8 cellular contexts compared by ENCODE assay signal in genomic region chr2:212539145-212539880, GRCh38. TPM values are rescaled to one million over a fixed set of nuclear protein-coding genes. Genes with fewer than 3 reads are reported as not detected.
DNase-seq lines count a peak whose midpoint lies in the region; ATAC-seq and TF ChIP-seq lines count a peak whose summit lies in the region.

No MANE protein-coding gene starts in this region.

- no peak for TF ChIP-seq EP300 in transverse colon (IDR thresholded peaks at IDR 0.05; ENCODE audit: low read depth)

- H3K27ac ChIP-seq in dorsolateral prefrontal cortex (peak overlapping the region in 51 of 59 donors; percentile 10 to 88 (median 73)), transverse colon (no peak overlapping the region)

- H3K4me3 Mint-ChIP-seq in memory B cell: peak overlapping the region; percentile 51

- peak overlapping the region; percentile 39 to 89 (median 75) for H3K4me3 ChIP-seq in dorsolateral prefrontal cortex
- H3K4me3 ChIP-seq in transverse colon: peak overlapping the region in 3 of 4 donors; percentile 39 to 55 (median 46)

- H3K36me3 Mint-ChIP-seq in memory B cell: no peaks in the 10 kb centered on the region

- H3K9me3 Mint-ChIP-seq in memory B cell: peaks cover 1% of the 10 kb centered on the region

- WGBS in transverse colon (ENCODE audit: low coverage in 1 of 2), 2 donors: 37 to 50% methylated on average over 9 to 22 of the region's 22 CpGs

- H3K27me3 ChIP-seq in dorsolateral prefrontal cortex (peaks cover 0 to 33% (median 8%) of the 10 kb centered on the region in 45 donors), transverse colon (peaks cover 64% of the 10 kb centered on the region)

- H3K36me3 ChIP-seq in transverse colon: no peaks in the 10 kb centered on the region

- H3K27me3 Mint-ChIP-seq in memory B cell: peaks cover 8% of the 10 kb centered on the region

- intact Hi-C loops in dorsolateral prefrontal cortex (cut with DNase I): loop anchor here (5.0 to 10.0 kb wide), 5 partner anchors 122 to 795 kb away; no protein-coding TSS in a partner anchor
- intact Hi-C loops in transverse colon (cut with DNase I; ENCODE audit: low total_unique reads): no loop called here

- no peak for TF ChIP-seq POLR2A in transverse colon (IDR thresholded peaks at IDR 0.05)

- H3K4me1 Mint-ChIP-seq in memory B cell: peaks cover 4% of the 10 kb centered on the region

- H3K4me1 ChIP-seq in transverse colon: peaks cover 2 to 28% (median 25%) of the 10 kb centered on the region in 4 donors

- TF ChIP-seq CTCF in dorsolateral prefrontal cortex (IDR thresholded peaks at IDR 0.05 in 54 of 56, conservative IDR thresholded peaks at IDR 0.05 in 2 of 56; ENCODE audit: low read depth in 1 of 56, partially characterized antibody in 56 of 56): peak in 1 of 56 donors; percentile 17
- no peak for TF ChIP-seq CTCF in transverse colon (IDR thresholded peaks at IDR 0.05)

- in situ Hi-C loops in transverse colon (cut with MboI; ENCODE audit: low pct_ligation_motif_present in 1 of 4, low pct_unique_long_range_greater_than_20kb in 1 of 4, low sequenced_read_pairs in 3 of 4): no loop called here

- no peak for ATAC-seq in memory B cell (ENCODE audit: low read depth)
- ATAC-seq in HG03520 (IDR thresholded peaks at IDR 0.05; ENCODE audit: unreplicated experiment): no peak
- no peak for ATAC-seq in GM21423 (IDR thresholded peaks at IDR 0.05; ENCODE audit: unreplicated experiment)

- H3K27ac Mint-ChIP-seq in memory B cell: no peak overlapping the region

- DNase-seq in ELF-1 (ENCODE audit: low read depth, low spot score) (peak; percentile 46), NCI-H345 treated with DMSO at 0.1 percent for 48 hours (lab: John Stamatoyannopoulos, UW; ENCODE audit: unreplicated experiment) (peak; percentile 34), dorsolateral prefrontal cortex (peak in 8 of 10 donors; percentile 45 to 80 (median 58)), memory B cell (ENCODE audit: low spot score in 2 of 2) (no peak), transverse colon (no peak), dedifferentiated amniotic fluid mesenchymal stem cell (ENCODE audit: extremely low spot score) (no peak)

- H3K9me3 ChIP-seq in transverse colon: no peaks in the 10 kb centered on the region

RNA-seq across cellular contexts. Expression of gene ERBB4, which starts 0.7 kb away (rescaled TPM):
- total RNA-seq in dorsolateral prefrontal cortex (100 to 1,000 TPM in 33 of 120 experiments, 10 to 100 TPM in 87; 53.3 to 151 (median 88.1) TPM), transverse colon (10 to 100 TPM in 1 of 4 donors, under 1 TPM in 2, not detected in 1; 0.16 to 12.7 (median 0.27) TPM)

Comparison
In these comparisons a context has a peak if more than half of its experiments do, and no peak if none do; other contexts are left out.
1. DNase-seq: peak in ELF-1 (single experiment), NCI-H345 treated with DMSO at 0.1 percent for 48 hours (single experiment) and dorsolateral prefrontal cortex (8 of 10); none in memory B cell (0 of 2), transverse colon (single experiment) and dedifferentiated amniotic fluid mesenchymal stem cell (single experiment).
2. H3K27ac ChIP-seq: peak in dorsolateral prefrontal cortex (51 of 59); none in transverse colon (0 of 4).